Comparison of ENCODE assay signal across 12 cellular contexts in the genomic region with DNA sequence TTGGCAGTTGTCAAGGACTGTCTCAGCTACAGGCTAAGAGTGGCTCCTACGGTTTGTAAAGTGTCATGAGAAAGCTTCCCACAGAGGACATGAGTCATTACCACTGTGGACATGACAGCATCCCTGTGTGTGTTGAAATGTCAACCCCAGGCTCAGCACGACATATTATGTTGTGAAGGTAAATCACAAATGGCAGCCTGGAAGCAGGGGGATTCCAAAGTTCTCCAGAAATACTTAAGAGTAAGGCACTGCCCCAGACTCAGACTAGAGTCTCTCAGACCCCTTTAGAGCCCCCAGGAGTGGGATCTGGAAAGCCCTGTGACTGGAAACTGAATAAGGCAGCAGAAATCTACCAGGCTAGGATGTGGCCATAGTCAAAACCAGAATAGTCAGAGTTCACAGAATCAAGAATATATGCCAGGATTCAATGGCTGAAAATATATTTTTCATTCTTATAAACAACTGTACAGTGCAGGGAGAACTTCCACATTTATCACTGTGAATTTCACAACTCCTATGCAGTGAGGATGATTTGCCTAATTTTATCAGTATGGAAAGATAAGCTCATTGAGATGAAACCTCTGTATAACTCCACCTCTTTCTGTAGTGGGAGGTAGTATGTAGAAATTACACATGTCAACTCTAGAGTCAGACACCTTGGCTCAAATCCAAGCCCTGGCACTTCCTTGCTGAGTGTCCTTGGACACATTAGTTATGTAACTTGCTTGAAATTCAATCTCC.
A peak's percentile ranks its signal among the peaks of the same experiment; 100 is the strongest.
DNase-seq lines count a peak whose midpoint lies in the region; ATAC-seq and TF ChIP-seq lines count a peak whose summit lies in the region.
"Had no signal": no experiment of that assay in that cellular context is flagged by ENCODE, and none has a peak within 500 bp of the region (broad histone marks: within the 10 kb centered on the region; RNA-seq: fewer than 3 reads in every experiment).

No MANE protein-coding gene starts in this region.

- intact Hi-C loops in Right ventricle myocardium superior (cut with DNase I) (no loop called here), cardiac septum (cut with DNase I) (no loop called here)

- DNase-seq in Right ventricle myocardium superior (no peak), cardiac septum (ENCODE audit: low spot score) (no peak), OCI-M1 (lab: John Stamatoyannopoulos, UW) (peak; percentile 24), epithelial cell of esophagus (ENCODE audit: low read depth) (peak; percentile 86), stromal cell of bone marrow (ENCODE audit: low read depth) (peak; percentile 15), NCI-H774 (lab: John Stamatoyannopoulos, UW) (no peak)
- DNase-seq: DND-41, NCI-H1092, nucleus accumbens, uterus had no signal

- ATAC-seq in Right ventricle myocardium superior (ENCODE audit: poor library complexity) (peak; percentile 45), HG03108 (IDR thresholded peaks at IDR 0.05; ENCODE audit: unreplicated experiment) (no peak), GM19035 (IDR thresholded peaks at IDR 0.05; ENCODE audit: unreplicated experiment) (no peak)

- TF ChIP-seq CTCF in epithelial cell of esophagus (IDR thresholded peaks at IDR 0.05; ENCODE audit: insufficient read depth, low read depth, low read length, missing control alignments), result no peak

- H3K4me3 ChIP-seq in epithelial cell of esophagus (ENCODE audit: low read length), result no peak overlapping the region
- H3K4me3 ChIP-seq: uterus had no signal

Comparison
In these comparisons a context has a peak if more than half of its experiments do, and no peak if none do; other contexts are left out.
1. DNase-seq: peak in OCI-M1 (single experiment), epithelial cell of esophagus (single experiment) and stromal cell of bone marrow (single experiment); none in Right ventricle myocardium superior (single experiment), cardiac septum (single experiment) and NCI-H774 (single experiment).